32 cellular contexts compared by ENCODE assay signal in the genomic region with DNA sequence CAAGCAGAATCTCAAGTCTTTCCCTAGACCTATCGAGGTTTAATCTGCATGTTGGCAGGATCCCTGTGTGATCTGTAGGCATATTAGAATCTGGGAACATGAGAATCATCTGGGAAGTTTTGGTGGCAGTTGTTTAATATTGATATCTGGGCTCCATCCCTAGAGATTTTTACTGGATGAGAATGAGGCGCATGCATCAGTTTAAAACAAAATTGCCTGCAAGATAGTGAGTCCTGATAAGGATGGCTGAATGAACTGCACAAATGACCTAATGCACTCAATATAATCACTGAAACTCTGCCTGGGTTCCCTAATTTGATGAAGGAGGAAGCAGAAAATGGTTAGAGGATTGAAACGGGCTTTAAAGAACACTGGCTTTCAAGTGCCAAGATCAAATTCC.
"Had no signal": no experiment of that assay in that cellular context is flagged by ENCODE, and none has a peak within 500 bp of the region (broad histone marks: within the 10 kb centered on the region; RNA-seq: fewer than 3 reads in every experiment).

No MANE protein-coding gene starts in this region.

- H3K4me1 ChIP-seq: adrenal gland, body of pancreas, breast epithelium had no signal

- ATAC-seq: activated CD8-positive, alpha-beta T cell treated with anti-CD3 and anti-CD28 coated beads for 36 hours; activated naive CD4-positive, alpha-beta T cell treated with anti-CD3 and anti-CD28 coated beads, Interleukin-2, amount 50 U/mL, for 72 hours; activated T-cell treated with anti-CD3 and anti-CD28 coated beads, Interleukin-2, amount 50 U/mL, for 4 hours; activated T-cell treated with anti-CD3 and anti-CD28 coated beads, Interleukin-2, amount 50 U/mL, for 72 hours; activated T-helper 17 cell treated with anti-CD3 and anti-CD28 coated beads, Interleukin-2, amount 50 U/mL, for 72 hours; body of pancreas had no signal

- H3K27me3 ChIP-seq: adrenal gland, body of pancreas, brain microvascular endothelial cell, breast epithelium had no signal

- H3K4me3 Mint-ChIP-seq: activated B cell treated with CpG ODN at 0.5 μM for 24 hours; activated CD4-positive, alpha-beta memory T cell treated with anti-CD3 and anti-CD28 coated beads for 36 hours; activated CD4-positive, alpha-beta T cell treated with anti-CD3 and anti-CD28 coated beads, Interleukin-2, amount 10 ng/mL, durations not matched to agents 24 days and 14 days; activated CD8-positive, alpha-beta T cell treated with anti-CD3 and anti-CD28 coated beads for 36 hours; activated naive CD4-positive, alpha-beta T cell treated with anti-CD3 and anti-CD28 coated beads for 36 hours; activated naive CD8-positive, alpha-beta T cell treated with anti-CD3 and anti-CD28 coated beads for 36 hours; activated T-cell treated with anti-CD3 and anti-CD28 coated beads, Interleukin-2, amount 50 U/mL, for 4 hours; activated T-cell treated with anti-CD3 and anti-CD28 coated beads, Interleukin-2, amount 50 U/mL, for 72 hours; activated T-helper 1 cell treated with anti-CD3 and anti-CD28 coated beads, Interleukin-12 subunit alpha, Interleukin-12 subunit beta, Interleukin-2, Interleukin-4 antibody, amounts not matched to agents 30 ng/mL and 10 ng/mL and 1 ng/mL, durations not matched to agents 14 hours and 24 hours and 36 hours; activated T-helper 17 cell treated with anti-CD3 and anti-CD28 coated beads, Interleukin-2, amount 50 U/mL, for 72 hours; T-helper 2 cell treated with Interferon-gamma antibody and Interleukin-4, amounts not matched to agents 5 μg/mL and 100 μg/mL, for 36 hours had no signal

- H3K36me3 ChIP-seq: adrenal gland, brain microvascular endothelial cell, breast epithelium had no signal

- H3K9me3 ChIP-seq: adrenal gland, body of pancreas, breast epithelium had no signal

- H3K27ac Mint-ChIP-seq: activated B cell treated with CpG ODN at 0.5 μM for 24 hours; activated CD4-positive, alpha-beta memory T cell treated with anti-CD3 and anti-CD28 coated beads for 36 hours; activated CD4-positive, alpha-beta T cell treated with anti-CD3 and anti-CD28 coated beads, Interleukin-2, amount 10 ng/mL, durations not matched to agents 24 days and 14 days; activated CD8-positive, alpha-beta T cell treated with anti-CD3 and anti-CD28 coated beads for 36 hours; activated naive CD4-positive, alpha-beta T cell treated with anti-CD3 and anti-CD28 coated beads for 36 hours; activated naive CD4-positive, alpha-beta T cell treated with anti-CD3 and anti-CD28 coated beads, Interleukin-2, amount 50 U/mL, for 72 hours; activated naive CD8-positive, alpha-beta T cell treated with anti-CD3 and anti-CD28 coated beads for 36 hours; activated T-cell treated with anti-CD3 and anti-CD28 coated beads, Interleukin-2, amount 50 U/mL, for 72 hours; activated T-helper 1 cell treated with anti-CD3 and anti-CD28 coated beads, Interleukin-12 subunit alpha, Interleukin-12 subunit beta, Interleukin-2, Interleukin-4 antibody, amounts not matched to agents 30 ng/mL and 10 ng/mL and 1 ng/mL, durations not matched to agents 14 hours and 24 hours and 36 hours; activated T-helper 17 cell treated with anti-CD3 and anti-CD28 coated beads, Interleukin-2, amount 50 U/mL, for 72 hours; T-helper 2 cell treated with Interferon-gamma antibody and Interleukin-4, amounts not matched to agents 5 μg/mL and 100 μg/mL, for 36 hours had no signal

- H3K4me1 Mint-ChIP-seq: activated B cell treated with CpG ODN at 0.5 μM for 24 hours; activated CD4-positive, alpha-beta T cell treated with anti-CD3 and anti-CD28 coated beads, Interleukin-2, amount 10 ng/mL, durations not matched to agents 24 days and 14 days; activated naive CD8-positive, alpha-beta T cell treated with anti-CD3 and anti-CD28 coated beads for 36 hours; activated T-helper 17 cell treated with anti-CD3 and anti-CD28 coated beads, Interleukin-2, amount 50 U/mL, for 72 hours had no signal

- H3K9me3 Mint-ChIP-seq: activated CD4-positive, alpha-beta memory T cell treated with anti-CD3 and anti-CD28 coated beads for 36 hours; activated naive CD8-positive, alpha-beta T cell treated with anti-CD3 and anti-CD28 coated beads for 36 hours; activated T-cell treated with anti-CD3 and anti-CD28 coated beads, Interleukin-2, amount 50 U/mL, for 4 hours had no signal

- H3K4me3 ChIP-seq: adrenal gland, body of pancreas, breast epithelium had no signal

- H3K36me3 Mint-ChIP-seq: activated CD4-positive, alpha-beta memory T cell treated with anti-CD3 and anti-CD28 coated beads for 36 hours; activated naive CD8-positive, alpha-beta T cell treated with anti-CD3 and anti-CD28 coated beads for 36 hours had no signal

- DNase-seq: activated B cell treated with CpG ODN at 0.5 μM for 24 hours; activated CD4-positive, alpha-beta memory T cell treated with anti-CD3 and anti-CD28 coated beads for 36 hours; activated CD4-positive, alpha-beta T cell treated with anti-CD3 and anti-CD28 coated beads for 4 hours; activated CD4-positive, alpha-beta T cell treated with anti-CD3 and anti-CD28 coated beads, Interleukin-2, amount 10 ng/mL, durations not matched to agents 24 days and 14 days; activated CD4-positive, alpha-beta T cell treated with anti-CD3 and anti-CD28 coated beads, Interleukin-2, amount 50 U/mL, for 1 hour; activated CD4-positive, alpha-beta T cell treated with anti-CD3 and anti-CD28 coated beads, Interleukin-2, amount 50 U/mL, for 4 hours; activated CD4-positive, CD25-positive, alpha-beta regulatory T cell treated with anti-CD3 and anti-CD28 coated beads, Interleukin-2, amount 50 U/mL, for 72 hours; activated CD8-positive, alpha-beta memory T cell treated with anti-CD3 and anti-CD28 coated beads, Interleukin-2, amount 50 U/mL, for 4 hours; activated CD8-positive, alpha-beta T cell treated with anti-CD3 and anti-CD28 coated beads for 36 hours; activated effector memory CD4-positive, alpha-beta T cell treated with anti-CD3 and anti-CD28 coated beads, Interleukin-2, amount 50 U/mL, for 16 hours; activated gamma-delta T cell treated with Interleukin-2 at 50 U/mL for 16 hours; activated naive CD4-positive, alpha-beta T cell; activated naive CD4-positive, alpha-beta T cell treated with anti-CD3 and anti-CD28 coated beads for 36 hours; activated naive CD4-positive, alpha-beta T cell treated with anti-CD3 and anti-CD28 coated beads, Interleukin-2, amount 50 U/mL, for 16 hours; activated naive CD8-positive, alpha-beta T cell treated with anti-CD3 and anti-CD28 coated beads for 36 hours; activated T-cell treated with anti-CD3 and anti-CD28 coated beads for 4 hours; activated T-cell treated with anti-CD3 and anti-CD28 coated beads, Interleukin-2, amount 50 U/mL, for 1 hour; activated T-cell treated with anti-CD3 and anti-CD28 coated beads, Interleukin-2, amount 50 U/mL, for 4 hours; activated T-cell treated with anti-CD3 and anti-CD28 coated beads, Interleukin-2, amount 50 U/mL, for 72 hours; adrenal gland; amniotic stem cell; aorta; body of pancreas; brain microvascular endothelial cell; central memory CD4-positive, alpha-beta T cell; T-helper 2 cell; T-helper 9 cell had no signal

- H3K27me3 Mint-ChIP-seq: activated B cell treated with CpG ODN at 0.5 μM for 24 hours; activated CD4-positive, alpha-beta T cell treated with anti-CD3 and anti-CD28 coated beads, Interleukin-2, amount 10 ng/mL, durations not matched to agents 24 days and 14 days; activated CD8-positive, alpha-beta T cell treated with anti-CD3 and anti-CD28 coated beads for 36 hours; activated naive CD8-positive, alpha-beta T cell treated with anti-CD3 and anti-CD28 coated beads for 36 hours had no signal
